ENCODE assay signal across 1 cellular context in genomic region chr6:8182857-8183256, GRCh38.
TF ChIP-seq lines count a peak whose summit lies in the region.

No MANE protein-coding gene starts in this region.

TF ChIP-seq in GM23338, 12 proteins besides CTCF, POLR2A, EP300 and RAD21 (continued from another document):
- TF ChIP-seq ZNF462 (CRISPR knock-in tag; IDR thresholded peaks at IDR 0.05) (no peak), EZH2phosphoT487 (IDR thresholded peaks at IDR 0.05; ENCODE audit: unreplicated experiment) (no peak), STAT1 (IDR thresholded peaks at IDR 0.05; ENCODE audit: unreplicated experiment) (no peak), ETS1 (IDR thresholded peaks at IDR 0.05) (no peak), ZNF114 (CRISPR knock-in tag; IDR thresholded peaks at IDR 0.05) (no peak), EZH2 (IDR thresholded peaks at IDR 0.05; ENCODE audit: low read depth, unreplicated experiment) (no peak), CREB1 (CRISPR knock-in tag; IDR thresholded peaks at IDR 0.05; ENCODE audit: low read depth) (no peak)
